In the genomic region with DNA sequence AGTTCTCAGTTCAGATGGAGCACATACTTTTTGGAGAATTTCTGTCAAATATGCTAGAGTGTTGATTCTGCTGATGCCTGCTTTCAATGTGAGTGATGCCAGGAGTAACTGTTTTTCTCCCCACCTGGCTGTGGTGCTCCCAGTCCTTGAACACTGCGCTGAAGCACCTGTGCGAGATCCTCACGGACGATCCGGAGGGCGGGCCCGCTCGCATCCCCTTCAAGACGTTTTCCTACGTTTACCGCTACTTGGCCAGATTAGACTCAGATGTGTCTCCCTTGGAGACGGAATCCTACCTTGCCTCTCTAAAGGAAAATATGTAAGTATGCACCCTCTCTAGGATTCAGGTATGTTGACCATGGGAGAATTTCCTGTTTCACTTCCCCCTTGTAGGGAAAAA, we compare ENCODE assay signal across 11 cellular contexts. TPM values are rescaled to one million over a fixed set of nuclear protein-coding genes. Genes with fewer than 3 reads are reported as not detected.
DNase-seq lines count a peak whose midpoint lies in the region; TF ChIP-seq lines count a peak whose summit lies in the region.
"Had no signal": no experiment of that assay in that cellular context is flagged by ENCODE, and none has a peak within 500 bp of the region (broad histone marks: within the 10 kb centered on the region; RNA-seq: fewer than 3 reads in every experiment).

No MANE protein-coding gene starts in this region.

- no peaks in the 10 kb centered on the region for H3K9me3 ChIP-seq in mammary epithelial cell (replicated peaks; ENCODE audit: insufficient read depth, low read length)
- H3K9me3 ChIP-seq in neural progenitor cell (ENCODE audit: low read depth) = no peaks in the 10 kb centered on the region

- CTCF ChIA-PET in MCF 10A (lab: Yijun Ruan, JAX) (no interaction called here), mammary epithelial cell (lab: Charles Lee; ENCODE audit: low non-redundant PET) (no interaction called here)

- H3K4me1 ChIP-seq in mammary epithelial cell (ENCODE audit: insufficient read depth, low read length) (peaks cover 24% of the 10 kb centered on the region), neural progenitor cell (peaks cover under 1% of the 10 kb centered on the region)

- H3K27ac ChIP-seq in mammary epithelial cell (ENCODE audit: insufficient read depth, low read depth, low read length) (no peak overlapping the region), VCaP (peak overlapping the region; percentile 72), neural progenitor cell (no peak overlapping the region), brain microvascular endothelial cell (no peak overlapping the region)
- H3K27ac ChIP-seq: 22Rv1 had no signal

- no peak overlapping the region for H3K4me2 ChIP-seq in mammary epithelial cell (ENCODE audit: insufficient read depth, low read depth, low read length)
- H3K4me2 ChIP-seq in neural progenitor cell = no peak overlapping the region

- H3K27me3 Mint-ChIP-seq in MCF 10A (ENCODE audit: insufficient read depth, unreplicated experiment) (no peaks in the 10 kb centered on the region), neural progenitor cell (ENCODE audit: insufficient read depth, low read depth) (peaks cover 3% of the 10 kb centered on the region)
- H3K27me3 Mint-ChIP-seq: CD4-positive, alpha-beta T cell had no signal

- H4K20me1 ChIP-seq in mammary epithelial cell (ENCODE audit: insufficient read depth, low read length) (no peaks in the 10 kb centered on the region), neural progenitor cell (ENCODE audit: low read depth) (no peaks in the 10 kb centered on the region)

- BruUV-seq in MCF 10A (replicated peaks; lab: Mats Ljungman, UMichigan) = no TSS peak
- BruUV-seq in mammary epithelial cell (replicated peaks; lab: Mats Ljungman, UMichigan) = no TSS peak

- H3K9me3 Mint-ChIP-seq in MCF 10A (ENCODE audit: unreplicated experiment) (no peaks in the 10 kb centered on the region), neural progenitor cell (no peaks in the 10 kb centered on the region)
- H3K9me3 Mint-ChIP-seq: CD4-positive, alpha-beta T cell had no signal

- H3K9ac ChIP-seq in mammary epithelial cell (ENCODE audit: insufficient read depth, low read length) (no peak overlapping the region), neural progenitor cell (no peak overlapping the region)

- H3K4me3 Mint-ChIP-seq in MCF 10A (ENCODE audit: unreplicated experiment) (no peak overlapping the region), neural progenitor cell (no peak overlapping the region)
- H3K4me3 Mint-ChIP-seq: CD4-positive, alpha-beta T cell had no signal

- intact Hi-C loops in MCF 10A (cut with micrococcal nuclease) = no loop called here
- intact Hi-C loops in mammary epithelial cell (cut with micrococcal nuclease) = no loop called here

- H3F3A ChIP-seq in neural progenitor cell (ENCODE audit: low read depth) = no peaks in the 10 kb centered on the region

- H3K79me2 ChIP-seq in mammary epithelial cell (ENCODE audit: insufficient read depth, low read length) = no peaks in the 10 kb centered on the region
- no peaks in the 10 kb centered on the region for H3K79me2 ChIP-seq in neural progenitor cell (ENCODE audit: low read depth)

- H3K36me3 Mint-ChIP-seq in MCF 10A (ENCODE audit: insufficient read depth, unreplicated experiment) = no peaks in the 10 kb centered on the region
- H3K36me3 Mint-ChIP-seq in neural progenitor cell = no peaks in the 10 kb centered on the region

- DNase-seq in MCF 10A (ENCODE audit: unreplicated experiment) = no peak
- DNase-seq in mammary epithelial cell = no peak
- no peak for DNase-seq in neural progenitor cell (ENCODE audit: low spot score)
- no peak for DNase-seq in NOMO-1 treated with dmso at 0.1 percent for 144 hours (lab: John Stamatoyannopoulos, UW; ENCODE audit: unreplicated experiment)
- DNase-seq in middle frontal gyrus (ENCODE audit: extremely low spot score, low spot score) = no peak
- DNase-seq in brain microvascular endothelial cell = no peak
- DNase-seq: AML-193; Calu3; CD4-positive, alpha-beta T cell had no signal

- H3K27me3 ChIP-seq in mammary epithelial cell (ENCODE audit: insufficient read depth, low read length) (no peaks in the 10 kb centered on the region), neural progenitor cell (no peaks in the 10 kb centered on the region), brain microvascular endothelial cell (replicated peaks) (no peaks in the 10 kb centered on the region)

- 98% methylated on average over 12 of the region's 12 CpGs for WGBS in mammary epithelial cell (ENCODE audit: low coverage, missing lambda C conversion rate)

- H3K36me3 ChIP-seq in mammary epithelial cell (ENCODE audit: insufficient read depth, low read length) (no peaks in the 10 kb centered on the region), neural progenitor cell (no peaks in the 10 kb centered on the region), brain microvascular endothelial cell (replicated peaks) (no peaks in the 10 kb centered on the region)

- H3K27ac Mint-ChIP-seq in MCF 10A (ENCODE audit: low read depth, unreplicated experiment) (peak overlapping the region; percentile 1), neural progenitor cell (peak overlapping the region; percentile 82)
- H3K27ac Mint-ChIP-seq: CD4-positive, alpha-beta T cell had no signal

- POLR2A ChIA-PET in MCF 10A (lab: Yijun Ruan, JAX) = interaction anchor here (1.2 kb wide), 1 partner anchor 11 kb away, joined by 3 read pairs; no protein-coding TSS in a partner anchor

- H2AFZ ChIP-seq in mammary epithelial cell (ENCODE audit: low read depth, low read length) (no peak overlapping the region), neural progenitor cell (replicated peaks) (no peak overlapping the region)

- H3K4me1 Mint-ChIP-seq in MCF 10A (ENCODE audit: insufficient read depth, unreplicated experiment) (peaks cover 45% of the 10 kb centered on the region), neural progenitor cell (peaks cover 11% of the 10 kb centered on the region)

- TF ChIP-seq CTCF in MCF 10A (IDR thresholded peaks at IDR 0.05; ENCODE audit: unreplicated experiment) (no peak), mammary epithelial cell (conservative IDR thresholded peaks at IDR 0.05 in 1 of 2, IDR thresholded peaks at IDR 0.05 in 1 of 2; ENCODE audit: extremely low read depth in 1 of 2, insufficient read depth in 1 of 2, low read depth in 1 of 2, low read length in 2 of 2) (no peak), VCaP (conservative IDR thresholded peaks at IDR 0.05) (no peak), neural progenitor cell (IDR thresholded peaks at IDR 0.05) (no peak), brain microvascular endothelial cell (IDR thresholded peaks at IDR 0.05; ENCODE audit: low read depth, low read length, missing control alignments) (no peak)

- dilution Hi-C loops in mammary epithelial cell (cut with HindIII; ENCODE audit: low sequenced_read_pairs) = no loop called here

- no peak overlapping the region for H3K4me3 ChIP-seq in mammary epithelial cell (replicated peaks in 1 of 3; ENCODE audit: insufficient read depth in 1 of 3, low read depth in 2 of 3, low read length in 3 of 3)
- H3K4me3 ChIP-seq in neural progenitor cell = no peak overlapping the region
- no peak overlapping the region for H3K4me3 ChIP-seq in brain microvascular endothelial cell (ENCODE audit: low read depth, low read length)

- in situ Hi-C loops in mammary epithelial cell (cut with MboI; ENCODE audit: low sequenced_read_pairs in 2 of 2) = loop anchor here in 1 of 2 donors (25.0 kb wide), 1 partner anchor 1551 kb away; no protein-coding TSS in a partner anchor
- in situ Hi-C loops in brain microvascular endothelial cell (cut with HindIII; ENCODE audit: low pct_ligation_motif_present, low sequenced_read_pairs) = no loop called here

RNA-seq across cellular contexts. Expression of a gene that starts 19.4 kb away (rescaled TPM):
- total RNA-seq in MCF 10A (2022) = 0.82 TPM in 1 of 2 replicates, not detected in the other
- under 1 TPM; 0.17 to 0.24 TPM for total RNA-seq in mammary epithelial cell
- polyA plus RNA-seq in mammary epithelial cell = 0.18 TPM
- polyA minus RNA-seq in mammary epithelial cell = not detected
- total RNA-seq in neural progenitor cell (ENCODE audit: low replicate concordance) = 0.22 TPM in 1 of 2 replicates, not detected in the other
